Comparison of ENCODE assay signal across 27 cellular contexts in the genomic region with DNA sequence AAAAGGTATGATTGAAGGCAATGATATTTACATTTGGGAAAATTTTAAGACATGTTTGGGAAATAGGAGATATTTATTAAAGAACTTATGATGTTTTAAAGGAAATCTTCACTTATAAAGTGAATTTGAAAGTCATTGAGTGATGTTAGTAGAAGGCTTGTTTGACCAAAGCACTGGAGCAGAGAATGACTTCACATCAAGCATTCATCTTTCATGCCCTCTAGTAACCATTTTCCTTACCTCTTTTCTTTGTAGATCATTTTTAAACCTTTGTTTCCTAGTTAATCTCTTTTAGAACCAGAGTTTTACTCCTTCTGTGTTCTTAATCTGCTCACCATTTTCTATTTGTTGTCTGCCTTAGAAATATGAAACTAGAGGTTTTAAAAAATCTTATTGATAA.
"Had no signal": no experiment of that assay in that cellular context is flagged by ENCODE, and none has a peak within 500 bp of the region (broad histone marks: within the 10 kb centered on the region; RNA-seq: fewer than 3 reads in every experiment).

No MANE protein-coding gene starts in this region.

- H3K27ac Mint-ChIP-seq: immature natural killer cell; naive thymus-derived CD8-positive, alpha-beta T cell; nephron progenitor cell; neural progenitor cell; progenitor cell of endocrine pancreas; stimulated activated naive B cell treated with anti-CD40 and anti-IgM and Interleukin-4, amounts not matched to agents 10 μg/mL and 1 μg/mL and 100 μg/mL, for 72 hours had no signal

- H3K4me3 Mint-ChIP-seq: immature natural killer cell; naive thymus-derived CD8-positive, alpha-beta T cell; nephron progenitor cell; neural progenitor cell; stimulated activated naive B cell treated with anti-CD40 and anti-IgM and Interleukin-4, amounts not matched to agents 10 μg/mL and 1 μg/mL and 100 μg/mL, for 72 hours had no signal

- H3K9me3 Mint-ChIP-seq: nephron progenitor cell; neural progenitor cell; stimulated activated naive B cell treated with anti-CD40 and anti-IgM and Interleukin-4, amounts not matched to agents 10 μg/mL and 1 μg/mL and 100 μg/mL, for 72 hours had no signal

- H3K36me3 Mint-ChIP-seq: immature natural killer cell; naive thymus-derived CD8-positive, alpha-beta T cell; neural progenitor cell; stimulated activated naive B cell treated with anti-CD40 and anti-IgM and Interleukin-4, amounts not matched to agents 10 μg/mL and 1 μg/mL and 100 μg/mL, for 72 hours had no signal

- DNase-seq: hippocampal formation; immature natural killer cell; left colon; left lung; lower lobe of right lung; mesenchymal stem cell; naive thymus-derived CD8-positive, alpha-beta T cell; nephron progenitor cell; ovary; retina; right cardiac atrium; stimulated activated CD4-positive, alpha-beta T cell treated with anti-CD3 and anti-CD28 coated beads, Interleukin-12 subunit alpha, Interleukin-12 subunit beta, amount 100 ng/mL, for 4 hours; stimulated activated CD4-positive, alpha-beta T cell treated with anti-CD3 and anti-CD28 coated beads, Interleukin-15, amount 100 ng/mL, for 24 hours; stimulated activated CD4-positive, alpha-beta T cell treated with anti-CD3 and anti-CD28 coated beads, Interleukin-2, amount 100 ng/mL, for 24 hours; stimulated activated CD4-positive, alpha-beta T cell treated with anti-CD3 and anti-CD28 coated beads, Interleukin-4, amount 100 ng/mL, for 1 hour; stimulated activated naive B cell treated with anti-CD40 and anti-IgM and Interleukin-4, amounts not matched to agents 10 μg/mL and 1 μg/mL and 100 μg/mL, for 72 hours; stimulated activated naive CD8-positive, alpha-beta T cell treated with anti-CD3 and anti-CD28 coated beads, Interleukin-15, Interleukin-2, amounts not matched to agents 100 U/mL and 50 U/mL, for 24 hours; stomach; testis; thyroid gland; transverse colon; upper lobe of left lung had no signal

- H3K9me3 ChIP-seq: left lung, lower lobe of right lung, neutrophil, ovary, stomach, testis, thyroid gland, transverse colon, upper lobe of left lung, vagina had no signal

- H3K36me3 ChIP-seq: left lung, lower lobe of right lung, neural progenitor cell, neutrophil, ovary, stomach, thyroid gland, transverse colon, upper lobe of left lung, vagina had no signal

- H3K27me3 ChIP-seq: left lung, neural progenitor cell, neutrophil, ovary, stomach, testis, thyroid gland, transverse colon, upper lobe of left lung, vagina had no signal

- H3K4me3 ChIP-seq: left lung, lower lobe of right lung, neural progenitor cell, ovary, skin epidermis, stomach, testis, thyroid gland, transverse colon, upper lobe of left lung, vagina had no signal

- H3K4me1 Mint-ChIP-seq: immature natural killer cell; naive thymus-derived CD8-positive, alpha-beta T cell; nephron progenitor cell; neural progenitor cell; stimulated activated naive B cell treated with anti-CD40 and anti-IgM and Interleukin-4, amounts not matched to agents 10 μg/mL and 1 μg/mL and 100 μg/mL, for 72 hours had no signal

- H3K27me3 Mint-ChIP-seq: naive thymus-derived CD8-positive, alpha-beta T cell; progenitor cell of endocrine pancreas; stimulated activated naive B cell treated with anti-CD40 and anti-IgM and Interleukin-4, amounts not matched to agents 10 μg/mL and 1 μg/mL and 100 μg/mL, for 72 hours had no signal

- H3K4me1 ChIP-seq: left lung, lower lobe of right lung, neural progenitor cell, stomach, testis, thyroid gland, transverse colon, upper lobe of left lung, vagina had no signal
